Comparison of ENCODE assay signal across 40 cellular contexts in the genomic region with DNA sequence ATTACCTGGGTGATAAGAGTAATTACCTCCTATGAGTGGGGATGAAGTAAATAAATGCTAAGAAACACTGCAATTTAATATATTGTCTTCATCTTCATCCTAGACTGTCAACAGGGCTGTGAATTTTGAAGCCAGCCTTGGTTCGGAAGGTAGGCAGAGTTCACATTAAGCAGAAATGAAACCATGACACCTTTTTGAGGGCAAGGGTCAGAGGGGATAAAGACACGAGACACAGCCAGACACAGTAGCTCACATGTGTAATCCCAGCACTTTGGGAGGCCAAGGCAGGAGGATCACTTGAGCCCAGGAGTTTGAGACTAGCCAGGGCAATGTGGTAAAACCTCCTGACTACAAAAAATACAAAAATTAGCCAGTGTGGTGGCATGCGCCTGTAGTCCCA.
"Had no signal": no experiment of that assay in that cellular context is flagged by ENCODE, and none has a peak within 500 bp of the region (broad histone marks: within the 10 kb centered on the region; RNA-seq: fewer than 3 reads in every experiment).

No MANE protein-coding gene starts in this region.

- H3K9me3 ChIP-seq: adrenal gland, ascending aorta, body of pancreas, breast epithelium had no signal

- H3K36me3 Mint-ChIP-seq: activated naive CD4-positive, alpha-beta T cell treated with anti-CD3 and anti-CD28 coated beads, Interleukin-2, amount 10 ng/mL, durations not matched to agents 7 days and 5 days; activated naive CD4-positive, alpha-beta T cell treated with anti-CD3 and anti-CD28 coated beads, Interleukin-2, amount 50 U/mL, for 24 hours; activated naive CD4-positive, alpha-beta T cell treated with anti-CD3 and anti-CD28 coated beads, Interleukin-2, amount 50 U/mL, for 72 hours; activated naive CD8-positive, alpha-beta T cell; activated naive CD8-positive, alpha-beta T cell treated with anti-CD3 and anti-CD28 coated beads for 36 hours; activated naive CD8-positive, alpha-beta T cell treated with anti-CD3 and anti-CD28 coated beads, Interleukin-2, amount 10 ng/mL, durations not matched to agents 7 days and 5 days had no signal

- H3K4me3 Mint-ChIP-seq: activated naive CD4-positive, alpha-beta T cell treated with anti-CD3 and anti-CD28 coated beads for 36 hours; activated naive CD4-positive, alpha-beta T cell treated with anti-CD3 and anti-CD28 coated beads, Interleukin-2, amount 10 ng/mL, durations not matched to agents 7 days and 5 days; activated naive CD4-positive, alpha-beta T cell treated with anti-CD3 and anti-CD28 coated beads, Interleukin-2, amount 50 U/mL, for 24 hours; activated naive CD8-positive, alpha-beta T cell; activated naive CD8-positive, alpha-beta T cell treated with anti-CD3 and anti-CD28 coated beads for 36 hours; activated naive CD8-positive, alpha-beta T cell treated with anti-CD3 and anti-CD28 coated beads, Interleukin-2, amount 10 ng/mL, durations not matched to agents 7 days and 5 days; activated naive CD8-positive, alpha-beta T cell treated with anti-CD3 and anti-CD28 coated beads, Interleukin-2, amount 50 U/mL, for 24 hours; activated T-cell treated with anti-CD3 and anti-CD28 coated beads, Interleukin-2, amount 50 U/mL, for 24 hours; activated T-cell treated with anti-CD3 and anti-CD28 coated beads, Interleukin-2, amount 50 U/mL, for 4 hours; activated T-cell treated with anti-CD3 and anti-CD28 coated beads, Interleukin-2, amount 50 U/mL, for 72 hours; activated T-helper 1 cell treated with anti-CD3 and anti-CD28 coated beads, Interleukin-12 subunit alpha, Interleukin-12 subunit beta, Interleukin-2, Interleukin-4 antibody, amounts not matched to agents 30 ng/mL and 10 ng/mL and 1 ng/mL, durations not matched to agents 14 hours and 24 hours and 36 hours; activated T-helper 17 cell treated with anti-CD3 and anti-CD28 coated beads, Interleukin-2, amount 50 U/mL, for 72 hours; brain; central memory CD8-positive, alpha-beta T cell had no signal

- H3K4me1 ChIP-seq: body of pancreas, breast epithelium had no signal

- H3K27ac Mint-ChIP-seq: activated naive CD4-positive, alpha-beta T cell treated with anti-CD3 and anti-CD28 coated beads for 36 hours; activated naive CD4-positive, alpha-beta T cell treated with anti-CD3 and anti-CD28 coated beads, Interleukin-2, amount 10 ng/mL, durations not matched to agents 7 days and 5 days; activated naive CD4-positive, alpha-beta T cell treated with anti-CD3 and anti-CD28 coated beads, Interleukin-2, amount 50 U/mL, for 24 hours; activated naive CD4-positive, alpha-beta T cell treated with anti-CD3 and anti-CD28 coated beads, Interleukin-2, amount 50 U/mL, for 72 hours; activated naive CD8-positive, alpha-beta T cell; activated naive CD8-positive, alpha-beta T cell treated with anti-CD3 and anti-CD28 coated beads for 36 hours; activated naive CD8-positive, alpha-beta T cell treated with anti-CD3 and anti-CD28 coated beads, Interleukin-2, amount 10 ng/mL, durations not matched to agents 7 days and 5 days; activated naive CD8-positive, alpha-beta T cell treated with anti-CD3 and anti-CD28 coated beads, Interleukin-2, amount 50 U/mL, for 24 hours; activated T-cell treated with anti-CD3 and anti-CD28 coated beads, Interleukin-2, amount 50 U/mL, for 24 hours; activated T-cell treated with anti-CD3 and anti-CD28 coated beads, Interleukin-2, amount 50 U/mL, for 72 hours; activated T-helper 1 cell treated with anti-CD3 and anti-CD28 coated beads, Interleukin-12 subunit alpha, Interleukin-12 subunit beta, Interleukin-2, Interleukin-4 antibody, amounts not matched to agents 30 ng/mL and 10 ng/mL and 1 ng/mL, durations not matched to agents 14 hours and 24 hours and 36 hours; activated T-helper 17 cell treated with anti-CD3 and anti-CD28 coated beads, Interleukin-2, amount 50 U/mL, for 72 hours; activated T-helper 2 cell treated with anti-CD3 and anti-CD28 coated beads, Interferon-gamma antibody, Interleukin-2, Interleukin-4, amounts not matched to agents 10 μg/mL and 5 μg/mL and 100 μg/mL, durations not matched to agents 14 hours and 24 hours and 36 hours had no signal

- FAIRE-seq: astrocyte, bronchial epithelial cell had no signal

- H3K4me1 Mint-ChIP-seq: activated naive CD4-positive, alpha-beta T cell treated with anti-CD3 and anti-CD28 coated beads, Interleukin-2, amount 50 U/mL, for 24 hours; activated naive CD8-positive, alpha-beta T cell treated with anti-CD3 and anti-CD28 coated beads, Interleukin-2, amount 50 U/mL, for 24 hours; activated T-helper 17 cell treated with anti-CD3 and anti-CD28 coated beads, Interleukin-2, amount 50 U/mL, for 72 hours; central memory CD8-positive, alpha-beta T cell had no signal

- H3K4me3 ChIP-seq: adrenal gland, ascending aorta, body of pancreas, breast epithelium, cardiac muscle cell had no signal

- H3K9me3 Mint-ChIP-seq: activated naive CD4-positive, alpha-beta T cell treated with anti-CD3 and anti-CD28 coated beads for 36 hours; activated naive CD4-positive, alpha-beta T cell treated with anti-CD3 and anti-CD28 coated beads, Interleukin-2, amount 10 ng/mL, durations not matched to agents 7 days and 5 days; activated naive CD4-positive, alpha-beta T cell treated with anti-CD3 and anti-CD28 coated beads, Interleukin-2, amount 50 U/mL, for 24 hours; activated naive CD4-positive, alpha-beta T cell treated with anti-CD3 and anti-CD28 coated beads, Interleukin-2, amount 50 U/mL, for 72 hours; activated naive CD8-positive, alpha-beta T cell treated with anti-CD3 and anti-CD28 coated beads for 36 hours; activated naive CD8-positive, alpha-beta T cell treated with anti-CD3 and anti-CD28 coated beads, Interleukin-2, amount 10 ng/mL, durations not matched to agents 7 days and 5 days; activated naive CD8-positive, alpha-beta T cell treated with anti-CD3 and anti-CD28 coated beads, Interleukin-2, amount 50 U/mL, for 24 hours; activated T-cell treated with anti-CD3 and anti-CD28 coated beads, Interleukin-2, amount 50 U/mL, for 24 hours; activated T-cell treated with anti-CD3 and anti-CD28 coated beads, Interleukin-2, amount 50 U/mL, for 4 hours; activated T-cell treated with anti-CD3 and anti-CD28 coated beads, Interleukin-2, amount 50 U/mL, for 72 hours; activated T-helper 1 cell treated with anti-CD3 and anti-CD28 coated beads, Interleukin-12 subunit alpha, Interleukin-12 subunit beta, Interleukin-2, Interleukin-4 antibody, amounts not matched to agents 30 ng/mL and 10 ng/mL and 1 ng/mL, durations not matched to agents 14 hours and 24 hours and 36 hours; activated T-helper 17 cell treated with anti-CD3 and anti-CD28 coated beads, Interleukin-2, amount 50 U/mL, for 72 hours; activated T-helper 2 cell treated with anti-CD3 and anti-CD28 coated beads, Interferon-gamma antibody, Interleukin-2, Interleukin-4, amounts not matched to agents 10 μg/mL and 5 μg/mL and 100 μg/mL, durations not matched to agents 14 hours and 24 hours and 36 hours; brain; central memory CD8-positive, alpha-beta T cell had no signal

- ATAC-seq: activated naive CD4-positive, alpha-beta T cell treated with anti-CD3 and anti-CD28 coated beads, Interleukin-2, amount 50 U/mL, for 72 hours; activated naive CD8-positive, alpha-beta T cell treated with anti-CD3 and anti-CD28 coated beads, Interleukin-2, amount 50 U/mL, for 24 hours; activated T-cell treated with anti-CD3 and anti-CD28 coated beads, Interleukin-2, amount 50 U/mL, for 4 hours; activated T-cell treated with anti-CD3 and anti-CD28 coated beads, Interleukin-2, amount 50 U/mL, for 72 hours; activated T-helper 17 cell treated with anti-CD3 and anti-CD28 coated beads, Interleukin-2, amount 50 U/mL, for 72 hours; body of pancreas had no signal

- H3K27me3 ChIP-seq: adrenal gland, ascending aorta, body of pancreas, brain microvascular endothelial cell, breast epithelium, cardiac muscle cell had no signal

- DNase-seq: activated effector memory CD4-positive, alpha-beta T cell treated with anti-CD3 and anti-CD28 coated beads, Interleukin-2, amount 50 U/mL, for 16 hours; activated effector memory CD4-positive, alpha-beta T cell treated with Interleukin-2 at 50 U/mL for 16 hours; activated gamma-delta T cell; activated gamma-delta T cell treated with Interleukin-2 at 50 U/mL for 16 hours; activated naive CD4-positive, alpha-beta T cell; activated naive CD4-positive, alpha-beta T cell treated with anti-CD3 and anti-CD28 coated beads for 36 hours; activated naive CD4-positive, alpha-beta T cell treated with anti-CD3 and anti-CD28 coated beads, Interleukin-2, amount 10 ng/mL, durations not matched to agents 7 days and 5 days; activated naive CD4-positive, alpha-beta T cell treated with anti-CD3 and anti-CD28 coated beads, Interleukin-2, amount 50 U/mL, for 16 hours; activated naive CD4-positive, alpha-beta T cell treated with Interleukin-2 at 50 U/mL for 16 hours; activated naive CD8-positive, alpha-beta T cell treated with anti-CD3 and anti-CD28 coated beads for 36 hours; activated naive CD8-positive, alpha-beta T cell treated with anti-CD3 and anti-CD28 coated beads, Interleukin-2, amount 10 ng/mL, durations not matched to agents 7 days and 5 days; activated naive CD8-positive, alpha-beta T cell treated with anti-CD3 and anti-CD28 coated beads, Interleukin-2, amount 50 U/mL, for 24 hours; activated T-cell treated with anti-CD3 and anti-CD28 coated beads, Interleukin-2, amount 50 U/mL, for 1 hour; activated T-cell treated with anti-CD3 and anti-CD28 coated beads, Interleukin-2, amount 50 U/mL, for 24 hours; activated T-cell treated with anti-CD3 and anti-CD28 coated beads, Interleukin-2, amount 50 U/mL, for 4 hours; activated T-cell treated with anti-CD3 and anti-CD28 coated beads, Interleukin-2, amount 50 U/mL, for 48 hours; activated T-cell treated with anti-CD3 and anti-CD28 coated beads, Interleukin-2, amount 50 U/mL, for 72 hours; adrenal gland; amniotic stem cell; amygdala; anterior cingulate cortex; aorta; body of pancreas; brain microvascular endothelial cell; caudate nucleus; central memory CD4-positive, alpha-beta T cell; cerebellar nuclear complex had no signal

- H3K36me3 ChIP-seq: adrenal gland, ascending aorta, brain microvascular endothelial cell, breast epithelium, cardiac muscle cell had no signal

- H3K27ac ChIP-seq: adrenal gland, ascending aorta, body of pancreas, brain microvascular endothelial cell, breast epithelium, cardiac muscle cell had no signal

- H3K27me3 Mint-ChIP-seq: activated naive CD4-positive, alpha-beta T cell treated with anti-CD3 and anti-CD28 coated beads, Interleukin-2, amount 50 U/mL, for 24 hours; activated naive CD8-positive, alpha-beta T cell; activated naive CD8-positive, alpha-beta T cell treated with anti-CD3 and anti-CD28 coated beads for 36 hours; activated naive CD8-positive, alpha-beta T cell treated with anti-CD3 and anti-CD28 coated beads, Interleukin-2, amount 50 U/mL, for 24 hours; activated T-cell treated with anti-CD3 and anti-CD28 coated beads, Interleukin-2, amount 50 U/mL, for 24 hours; activated T-helper 17 cell treated with anti-CD3 and anti-CD28 coated beads, Interleukin-2, amount 50 U/mL, for 72 hours; brain; central memory CD8-positive, alpha-beta T cell had no signal
